In genomic region chr14:73242274-73242960, GRCh38 we compare ENCODE assay signal across 11 cellular contexts. TPM values are rescaled to one million over a fixed set of nuclear protein-coding genes. Genes with fewer than 3 reads are reported as not detected.
A peak's percentile ranks its signal among the peaks of the same experiment; 100 is the strongest.
DNase-seq lines count a peak whose midpoint lies in the region; ATAC-seq and TF ChIP-seq lines count a peak whose summit lies in the region.
"Had no signal": no experiment of that assay in that cellular context is flagged by ENCODE, and none has a peak within 500 bp of the region (broad histone marks: within the 10 kb centered on the region; RNA-seq: fewer than 3 reads in every experiment).

No MANE protein-coding gene starts in this region.

- peak in 20 of 61 donors; percentile 11 to 67 (median 32) for DNase-seq in caudate nucleus (lab: John Stamatoyannopoulos, UW)
- no peak for DNase-seq in neural crest cell (ENCODE audit: low read depth, low spot score)
- DNase-seq in omental fat pad (ENCODE audit: low spot score), result no peak
- DNase-seq in BE2C, result no peak
- DNase-seq: NCI-H2171, nephron progenitor cell had no signal

- no peaks in the 10 kb centered on the region for H3K36me3 Mint-ChIP-seq in neural crest cell (ENCODE audit: low read depth)

- H3K4me1 Mint-ChIP-seq in neural crest cell, result peaks cover 16% of the 10 kb centered on the region

- H3K9me3 ChIP-seq in BLaER1 (no peaks in the 10 kb centered on the region), BE2C (no peaks in the 10 kb centered on the region)

- no peak overlapping the region for H3K9ac ChIP-seq in BLaER1

- H3K27ac ChIP-seq in BLaER1, result no peak overlapping the region
- H3K27ac ChIP-seq in caudate nucleus (ENCODE audit: low read depth, low read length), result peak overlapping the region; percentile 36

- H3K27ac Mint-ChIP-seq in neural crest cell (ENCODE audit: unreplicated experiment), result peak overlapping the region; percentile 35
- H3K27ac Mint-ChIP-seq: nephron progenitor cell had no signal

- peaks cover 93% of the 10 kb centered on the region for H3K4me1 ChIP-seq in BLaER1
- H3K4me1 ChIP-seq in BE2C, result no peaks in the 10 kb centered on the region

- H3K4me3 ChIP-seq in BLaER1, result no peak overlapping the region
- H3K4me3 ChIP-seq in BE2C (ENCODE audit: low read depth, low read length), result no peak overlapping the region

- ATAC-seq in HG02610 (IDR thresholded peaks at IDR 0.05; ENCODE audit: unreplicated experiment), result peak; percentile 58
- no peak for ATAC-seq in GM21423 (IDR thresholded peaks at IDR 0.05; ENCODE audit: unreplicated experiment)
- ATAC-seq in GM18870 (IDR thresholded peaks at IDR 0.05; ENCODE audit: unreplicated experiment), result no peak
- ATAC-seq in omental fat pad (ENCODE audit: low FRiP score), result no peak
- ATAC-seq: HCT116 had no signal

- no peak overlapping the region for H3K4me3 Mint-ChIP-seq in neural crest cell
- H3K4me3 Mint-ChIP-seq: nephron progenitor cell had no signal

- H3K27me3 ChIP-seq in BLaER1 (peaks cover 93% of the 10 kb centered on the region), BE2C (peaks cover 28% of the 10 kb centered on the region)

- H3K27me3 Mint-ChIP-seq in neural crest cell (ENCODE audit: low read depth), result peaks cover 51% of the 10 kb centered on the region

- H3K4me2 ChIP-seq in BLaER1, result peak overlapping the region; percentile 84

- TF ChIP-seq CTCF in neural crest cell (conservative IDR thresholded peaks at IDR 0.05) (no peak), omental fat pad (IDR thresholded peaks at IDR 0.05) (no peak), BE2C (IDR thresholded peaks at IDR 0.05; ENCODE audit: low read depth, low read length) (no peak)

- peaks cover 64% of the 10 kb centered on the region for H4K20me1 ChIP-seq in BLaER1

- no peaks in the 10 kb centered on the region for H3K9me3 Mint-ChIP-seq in neural crest cell

- H3K36me3 ChIP-seq in BLaER1 (no peaks in the 10 kb centered on the region), BE2C (no peaks in the 10 kb centered on the region)

RNA-seq across cellular contexts. Expression of gene PAPLN, which starts 5.1 kb away (rescaled TPM):
- total RNA-seq in neural crest cell (2.7 and 4.1 TPM in 2 replicates), omental fat pad (10 to 100 TPM; 15.4 to 82.6 (median 34.1) TPM)
- polyA plus RNA-seq in BE2C (2012; ENCODE audit: insufficient read depth, insufficient read length, low read depth), result 2.9 TPM
